Comparison of ENCODE assay signal across 8 cellular contexts in the genomic region with DNA sequence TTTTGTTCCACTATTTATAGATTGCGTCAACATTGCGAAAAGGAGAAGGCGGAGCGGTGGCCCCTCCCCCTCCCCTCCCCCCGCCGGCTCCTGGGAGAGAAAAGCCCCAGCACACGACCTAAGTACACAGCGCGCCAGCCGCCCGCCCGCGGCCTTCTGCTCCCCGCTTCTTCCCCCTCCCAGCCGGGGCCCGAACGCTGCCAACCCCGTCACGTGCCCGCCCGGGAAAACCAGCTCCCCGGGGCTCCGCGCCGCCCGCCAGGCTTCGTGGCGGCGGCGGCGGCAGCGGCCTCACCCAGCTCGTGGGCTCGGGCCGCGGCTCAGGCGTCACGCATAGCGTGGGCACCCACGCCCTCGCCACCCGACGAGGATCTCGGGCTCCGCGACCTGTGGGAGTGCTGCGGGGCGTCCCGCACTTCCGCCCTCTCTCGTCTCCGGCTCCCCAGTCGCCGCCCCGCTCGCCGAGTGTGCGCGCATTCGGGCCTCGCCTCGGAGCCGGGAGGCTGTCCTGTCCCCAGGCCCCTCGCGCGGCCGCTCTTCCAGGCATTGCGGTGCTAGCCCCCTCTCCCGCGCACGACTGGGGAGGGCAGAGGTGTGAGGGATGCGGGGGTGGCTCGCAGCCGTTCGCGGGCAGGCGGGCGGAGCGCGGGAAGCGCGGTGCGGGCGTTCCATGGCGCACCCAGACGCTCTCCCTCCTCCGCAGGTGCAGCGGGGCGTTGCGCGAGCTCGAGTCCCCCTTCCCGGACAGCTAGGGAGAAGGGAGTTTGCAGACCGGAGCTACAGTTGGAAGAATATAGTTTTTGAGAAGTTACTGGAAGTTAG.
DNase-seq lines count a peak whose midpoint lies in the region; ATAC-seq and TF ChIP-seq lines count a peak whose summit lies in the region.

No MANE protein-coding gene starts in this region.

- peaks cover 27% of the 10 kb centered on the region for H3K27me3 ChIP-seq in colonic mucosa
- H3K27me3 ChIP-seq in layer of hippocampus (ENCODE audit: control insufficient read depth, insufficient read depth, low read length): peaks cover 2% of the 10 kb centered on the region

- peak overlapping the region; percentile 97 to 100 for H3K9ac ChIP-seq in colonic mucosa (ENCODE audit: low read depth in 2 of 2, low read length in 2 of 2)

- H3K36me3 Mint-ChIP-seq in activated CD4-positive, alpha-beta T cell treated with anti-CD3 and anti-CD28 coated beads, Interleukin-2, amount 10 ng/mL, durations not matched to agents 24 days and 14 days (ENCODE audit: low read depth): peaks cover 24% of the 10 kb centered on the region

- DNase-seq in GF-D8 (lab: John Stamatoyannopoulos, UW) (peak; percentile 90), NCI-H69 (lab: John Stamatoyannopoulos, UW) (peak; percentile 96), colonic mucosa (peak; percentile 97), T1000 (lab: John Stamatoyannopoulos, UW) (no peak)
- DNase-seq in activated CD4-positive, alpha-beta T cell treated with anti-CD3 and anti-CD28 coated beads, Interleukin-2, amount 10 ng/mL, durations not matched to agents 24 days and 14 days: peak; percentile 89
- DNase-seq in stimulated activated CD4-positive, alpha-beta T cell treated with anti-CD3 and anti-CD28 coated beads, Interleukin-15, amount 100 ng/mL, for 24 hours: peak; percentile 84

- H3K4me3 Mint-ChIP-seq in activated CD4-positive, alpha-beta T cell treated with anti-CD3 and anti-CD28 coated beads, Interleukin-2, amount 10 ng/mL, durations not matched to agents 24 days and 14 days: peak overlapping the region; percentile 84

- H3K9me3 Mint-ChIP-seq in activated CD4-positive, alpha-beta T cell treated with anti-CD3 and anti-CD28 coated beads, Interleukin-2, amount 10 ng/mL, durations not matched to agents 24 days and 14 days: peaks cover 6% of the 10 kb centered on the region

- H3K36me3 ChIP-seq in colonic mucosa: no peaks in the 10 kb centered on the region

- intact Hi-C loops in activated CD4-positive, alpha-beta T cell treated with anti-CD3 and anti-CD28 coated beads, Interleukin-2, amount 10 ng/mL, durations not matched to agents 24 days and 14 days (cut with micrococcal nuclease): loop anchor here (1.0 to 10.0 kb wide), 7 partner anchors 128 to 1621 kb away; a partner anchor contains a TSS
- intact Hi-C loops in colonic mucosa (cut with DNase I): loop anchor here (2.0 kb wide), 1 partner anchor 45 kb away; no protein-coding TSS in a partner anchor

- peak; percentile 5 for ATAC-seq in HG03442 (IDR thresholded peaks at IDR 0.05; ENCODE audit: unreplicated experiment)

- peaks cover 52% of the 10 kb centered on the region for H3K4me1 Mint-ChIP-seq in activated CD4-positive, alpha-beta T cell treated with anti-CD3 and anti-CD28 coated beads, Interleukin-2, amount 10 ng/mL, durations not matched to agents 24 days and 14 days

- peak overlapping the region; percentile 67 for H3K4me3 ChIP-seq in colonic mucosa

- peaks cover 13% of the 10 kb centered on the region for H3K27me3 Mint-ChIP-seq in activated CD4-positive, alpha-beta T cell treated with anti-CD3 and anti-CD28 coated beads, Interleukin-2, amount 10 ng/mL, durations not matched to agents 24 days and 14 days

- no peak for TF ChIP-seq CTCF in colonic mucosa (IDR thresholded peaks at IDR 0.05)

- H3K27ac ChIP-seq in colonic mucosa (peak overlapping the region; percentile 98), layer of hippocampus (ENCODE audit: low read depth, low read length) (peak overlapping the region; percentile 99)

- peak overlapping the region; percentile 89 for H3K27ac Mint-ChIP-seq in activated CD4-positive, alpha-beta T cell treated with anti-CD3 and anti-CD28 coated beads, Interleukin-2, amount 10 ng/mL, durations not matched to agents 24 days and 14 days

- H3K9me3 ChIP-seq in colonic mucosa: no peaks in the 10 kb centered on the region

- peaks cover 28% of the 10 kb centered on the region for H3K4me1 ChIP-seq in colonic mucosa
